Comparison of ENCODE assay signal across 19 cellular contexts in genomic region chr6:44554194-44554593, GRCh38.
"Had no signal": no experiment of that assay in that cellular context is flagged by ENCODE, and none has a peak within 500 bp of the region (broad histone marks: within the 10 kb centered on the region; RNA-seq: fewer than 3 reads in every experiment).

No MANE protein-coding gene starts in this region.

- ATAC-seq: stimulated activated effector memory CD8-positive, alpha-beta T cell treated with anti-CD3 and anti-CD28 coated beads, Interleukin-12 subunit alpha, Interleukin-12 subunit beta, amount 100 ng/mL, for 72 hours; stimulated activated naive B cell treated with anti-CD40 and anti-IgM and Interleukin-4, amounts not matched to agents 10 μg/mL and 1 μg/mL and 100 μg/mL, for 72 hours; stimulated activated naive CD8-positive, alpha-beta T cell treated with anti-CD3 and anti-CD28 coated beads, Interleukin-15, amount 100 ng/mL, for 72 hours; stimulated activated naive CD8-positive, alpha-beta T cell treated with anti-CD3 and anti-CD28 coated beads, Interleukin-15, Interleukin-2, amounts not matched to agents 100 U/mL and 50 U/mL, for 24 hours; upper lobe of right lung had no signal

- DNase-seq: stimulated activated CD4-positive, alpha-beta T cell treated with anti-CD3 and anti-CD28 coated beads, Interleukin-2, amount 100 ng/mL, for 48 hours; stimulated activated CD4-positive, alpha-beta T cell treated with anti-CD3 and anti-CD28 coated beads, Interleukin-4, amount 100 ng/mL, for 1 hour; stimulated activated CD4-positive, alpha-beta T cell treated with anti-CD3 and anti-CD28 coated beads, Interleukin-4, amount 100 ng/mL, for 24 hours; stimulated activated CD4-positive, alpha-beta T cell treated with anti-CD3 and anti-CD28 coated beads, Interleukin-4, amount 100 ng/mL, for 4 hours; stimulated activated CD8-positive, alpha-beta memory T cell treated with anti-CD3 and anti-CD28 coated beads, Interleukin-4, amount 100 ng/mL, for 48 hours; stimulated activated naive B cell treated with anti-CD40 and anti-IgM and Interleukin-4, amounts not matched to agents 10 μg/mL and 1 μg/mL and 100 μg/mL, for 72 hours; stimulated activated naive CD4-positive, alpha-beta T cell; stimulated activated naive CD4-positive, alpha-beta T cell treated with Interleukin-2 at 50 U/mL for 16 hours; stimulated activated naive CD8-positive, alpha-beta T cell treated with anti-CD3 and anti-CD28 coated beads, Interleukin-15, amount 100 ng/mL, for 72 hours; stimulated activated naive CD8-positive, alpha-beta T cell treated with anti-CD3 and anti-CD28 coated beads, Interleukin-15, Interleukin-2, amounts not matched to agents 100 U/mL and 50 U/mL, for 24 hours; stomach; testis; thyroid gland; transverse colon; trophoblast cell; upper lobe of left lung; upper lobe of right lung; uterus had no signal
